Comparison of ENCODE assay signal across 8 cellular contexts in genomic region chr16:30609002-30609927, GRCh38. TPM values are rescaled to one million over a fixed set of nuclear protein-coding genes. Genes with fewer than 3 reads are reported as not detected.
A peak's percentile ranks its signal among the peaks of the same experiment; 100 is the strongest.
DNase-seq lines count a peak whose midpoint lies in the region; ATAC-seq and TF ChIP-seq lines count a peak whose summit lies in the region.

No MANE protein-coding gene starts in this region.

- POLR2A ChIA-PET in activated CD4-positive, alpha-beta T cell treated with anti-CD3 and anti-CD28 coated beads for 36 hours (lab: Charles Lee) = interaction anchor here (0.6 to 1.6 kb wide), 14 partner anchors 11 to 437 kb away, joined by 3 to 9 read pairs (median 4); partner anchors contain the start of genes DCTPP1, FBRS, TBC1D10B and ZNF688

- no peaks in the 10 kb centered on the region for H3K27me3 ChIP-seq in lung (ENCODE audit: control insufficient read depth, insufficient read depth)

- peaks cover 19% of the 10 kb centered on the region for H3K4me1 Mint-ChIP-seq in activated CD4-positive, alpha-beta T cell treated with anti-CD3 and anti-CD28 coated beads for 36 hours
- peaks cover 12 to 17% of the 10 kb centered on the region in 2 donors for H3K4me1 Mint-ChIP-seq in effector memory CD8-positive, alpha-beta T cell (ENCODE audit: low read depth in 2 of 2)
- H3K4me1 Mint-ChIP-seq in stimulated activated memory B cell treated with anti-CD40 and anti-IgM and Interleukin-4, amounts not matched to agents 10 μg/mL and 1 μg/mL and 100 μg/mL, for 72 hours = peaks cover 26% of the 10 kb centered on the region

- WGBS in lung, 2 donors = 12 to 14% methylated on average over 39 to 40 of the region's 40 CpGs

- peak overlapping the region; percentile 96 for H3K27ac ChIP-seq in lung (ENCODE audit: low read depth in 1 of 2, low read length in 1 of 2)

- H3K9me3 ChIP-seq in lung (ENCODE audit: control insufficient read depth in 2 of 2, insufficient read depth in 1 of 2, low read length in 1 of 2) = no peaks in the 10 kb centered on the region

- intact Hi-C loops in activated CD4-positive, alpha-beta T cell treated with anti-CD3 and anti-CD28 coated beads for 36 hours (cut with DNase I, micrococcal nuclease) = no loop called here

- peak; percentile 47 for DNase-seq in DMS79 treated with DMSO at 0.1 percent for 48 hours (lab: John Stamatoyannopoulos, UW)
- no peak for DNase-seq in Jurkat, Clone E6-1 (ENCODE audit: low read depth, low spot score)
- peak; percentile 67 for DNase-seq in activated CD4-positive, alpha-beta T cell treated with anti-CD3 and anti-CD28 coated beads for 36 hours
- DNase-seq in effector memory CD8-positive, alpha-beta T cell = peak in 2 of 3 experiments; percentile 27 to 42
- peak; percentile 51 for DNase-seq in lung (ENCODE audit: low spot score)
- no peak for DNase-seq in mucosa of gallbladder (ENCODE audit: low spot score)

- H3K36me3 ChIP-seq in lung (ENCODE audit: control insufficient read depth in 2 of 2, insufficient read depth in 2 of 2, low read length in 2 of 2) = peaks cover 4 to 10% of the 10 kb centered on the region in 2 donors

- peak; percentile 30 for ATAC-seq in GM21447 (IDR thresholded peaks at IDR 0.05; ENCODE audit: unreplicated experiment)
- ATAC-seq in activated CD4-positive, alpha-beta T cell treated with anti-CD3 and anti-CD28 coated beads for 36 hours = peak; percentile 45
- ATAC-seq in effector memory CD8-positive, alpha-beta T cell (replicated peaks) = peak; percentile 43
- ATAC-seq in lung (ENCODE audit: insufficient read depth, low FRiP score) = peak; percentile 60
- peak; percentile 67 for ATAC-seq in stimulated activated memory B cell treated with anti-CD40 and anti-IgM and Interleukin-4, amounts not matched to agents 10 μg/mL and 1 μg/mL and 100 μg/mL, for 72 hours

- peaks cover 0 to 2% of the 10 kb centered on the region in 2 donors for H3K4me1 ChIP-seq in lung (ENCODE audit: control insufficient read depth in 2 of 2, insufficient read depth in 2 of 2, low read length in 2 of 2)

- H3K4me3 ChIP-seq in Jurkat, Clone E6-1 (ENCODE audit: low read length) = peak overlapping the region; percentile 97
- H3K4me3 ChIP-seq in lung = peak overlapping the region; percentile 81

- no peaks in the 10 kb centered on the region for H3K27me3 Mint-ChIP-seq in activated CD4-positive, alpha-beta T cell treated with anti-CD3 and anti-CD28 coated beads for 36 hours
- H3K27me3 Mint-ChIP-seq in effector memory CD8-positive, alpha-beta T cell = no peaks in the 10 kb centered on the region
- H3K27me3 Mint-ChIP-seq in stimulated activated memory B cell treated with anti-CD40 and anti-IgM and Interleukin-4, amounts not matched to agents 10 μg/mL and 1 μg/mL and 100 μg/mL, for 72 hours = no peaks in the 10 kb centered on the region

- peak overlapping the region; percentile 80 for H3K4me3 Mint-ChIP-seq in activated CD4-positive, alpha-beta T cell treated with anti-CD3 and anti-CD28 coated beads for 36 hours
- H3K4me3 Mint-ChIP-seq in effector memory CD8-positive, alpha-beta T cell = peak overlapping the region; percentile 91 to 94
- peak overlapping the region; percentile 90 for H3K4me3 Mint-ChIP-seq in stimulated activated memory B cell treated with anti-CD40 and anti-IgM and Interleukin-4, amounts not matched to agents 10 μg/mL and 1 μg/mL and 100 μg/mL, for 72 hours

- H3K9me3 Mint-ChIP-seq in activated CD4-positive, alpha-beta T cell treated with anti-CD3 and anti-CD28 coated beads for 36 hours (ENCODE audit: low read depth) = no peaks in the 10 kb centered on the region
- no peaks in the 10 kb centered on the region for H3K9me3 Mint-ChIP-seq in effector memory CD8-positive, alpha-beta T cell
- no peaks in the 10 kb centered on the region for H3K9me3 Mint-ChIP-seq in stimulated activated memory B cell treated with anti-CD40 and anti-IgM and Interleukin-4, amounts not matched to agents 10 μg/mL and 1 μg/mL and 100 μg/mL, for 72 hours

- CTCF ChIA-PET in activated CD4-positive, alpha-beta T cell treated with anti-CD3 and anti-CD28 coated beads for 36 hours (lab: Charles Lee) = interaction anchor here (0.7 to 11.8 kb wide), 11 partner anchors 9 to 214 kb away, joined by 3 to 99 read pairs (median 3); partner anchors contain the start of gene DCTPP1

- H3K36me3 Mint-ChIP-seq in activated CD4-positive, alpha-beta T cell treated with anti-CD3 and anti-CD28 coated beads for 36 hours (ENCODE audit: low read depth) = peaks cover 24% of the 10 kb centered on the region
- peaks cover 46% of the 10 kb centered on the region for H3K36me3 Mint-ChIP-seq in effector memory CD8-positive, alpha-beta T cell (ENCODE audit: insufficient read depth)
- H3K36me3 Mint-ChIP-seq in stimulated activated memory B cell treated with anti-CD40 and anti-IgM and Interleukin-4, amounts not matched to agents 10 μg/mL and 1 μg/mL and 100 μg/mL, for 72 hours = peaks cover 28% of the 10 kb centered on the region

- TF ChIP-seq CTCF in lung (IDR thresholded peaks at IDR 0.05; ENCODE audit: control extremely low read depth, extremely low read depth) = no peak

- H3K27ac Mint-ChIP-seq in activated CD4-positive, alpha-beta T cell treated with anti-CD3 and anti-CD28 coated beads for 36 hours = peak overlapping the region; percentile 96
- peak overlapping the region; percentile 98 for H3K27ac Mint-ChIP-seq in effector memory CD8-positive, alpha-beta T cell
- peak overlapping the region; percentile 92 for H3K27ac Mint-ChIP-seq in stimulated activated memory B cell treated with anti-CD40 and anti-IgM and Interleukin-4, amounts not matched to agents 10 μg/mL and 1 μg/mL and 100 μg/mL, for 72 hours

RNA-seq across cellular contexts. Expression of gene ZNF689, which starts 0.9 kb away (rescaled TPM):
- 19.7 TPM for polyA plus RNA-seq in Jurkat, Clone E6-1 (2012; ENCODE audit: insufficient read depth, insufficient read length)
- total RNA-seq in activated CD4-positive, alpha-beta T cell treated with anti-CD3 and anti-CD28 coated beads for 36 hours = 10 to 100 TPM in 1 of 2 experiments, 1 to 10 TPM in 1; 9.0 to 10.7 TPM
- total RNA-seq in lung (1 to 10 TPM; 4.4 to 9.5 TPM), mucosa of gallbladder (13.6 TPM)
- polyA plus RNA-seq in lung = 1 to 10 TPM; 3.0 to 5.1 TPM

RNA-seq across cellular contexts. Expression of gene ZNF785, which starts 23.8 kb away (rescaled TPM):
- 0.75 TPM for polyA plus RNA-seq in Jurkat, Clone E6-1 (2012; ENCODE audit: insufficient read depth, insufficient read length)
- total RNA-seq in activated CD4-positive, alpha-beta T cell treated with anti-CD3 and anti-CD28 coated beads for 36 hours = 10 to 100 TPM in 1 of 2 experiments, 1 to 10 TPM in 1; 9.2 to 10.8 TPM
- 10 to 100 TPM; 13.9 to 15.5 TPM for total RNA-seq in lung
- polyA plus RNA-seq in lung = 1 to 10 TPM; 4.0 to 5.5 TPM
- 24.0 TPM for total RNA-seq in mucosa of gallbladder

RNA-seq across cellular contexts. Expression of gene ZNF688, which starts 37.8 kb away (rescaled TPM):
- 7.3 TPM for polyA plus RNA-seq in Jurkat, Clone E6-1 (2012; ENCODE audit: insufficient read depth, insufficient read length)
- total RNA-seq in activated CD4-positive, alpha-beta T cell treated with anti-CD3 and anti-CD28 coated beads for 36 hours = 1 to 10 TPM; 7.1 to 9.1 TPM
- total RNA-seq in lung (10 to 100 TPM in 1 of 2 donors, 1 to 10 TPM in 1; 8.6 to 22.6 TPM), mucosa of gallbladder (23.5 TPM)
- 10 to 100 TPM; 10.5 to 23.3 TPM for polyA plus RNA-seq in lung

RNA-seq across cellular contexts. Expression of gene PRR14, which starts 41.5 kb away (rescaled TPM):
- 24.5 TPM for polyA plus RNA-seq in Jurkat, Clone E6-1 (2012; ENCODE audit: insufficient read depth, insufficient read length)
- total RNA-seq in activated CD4-positive, alpha-beta T cell treated with anti-CD3 and anti-CD28 coated beads for 36 hours = 10 to 100 TPM; 76.8 to 77.8 TPM
- 10 to 100 TPM; 16.0 to 60.3 TPM for total RNA-seq in lung
- 10 to 100 TPM; 44.7 to 63.2 TPM for polyA plus RNA-seq in lung
- 68.9 TPM for total RNA-seq in mucosa of gallbladder

RNA-seq across cellular contexts. Expression of gene FBRS, which starts 49.0 kb away (rescaled TPM):
- 38.6 TPM for polyA plus RNA-seq in Jurkat, Clone E6-1 (2012; ENCODE audit: insufficient read depth, insufficient read length)
- 100 to 1,000 TPM in 1 of 2 experiments, 10 to 100 TPM in 1; 84.7 to 111 TPM for total RNA-seq in activated CD4-positive, alpha-beta T cell treated with anti-CD3 and anti-CD28 coated beads for 36 hours
- total RNA-seq in lung (10 to 100 TPM; 32.1 to 80.8 TPM), mucosa of gallbladder (84.9 TPM)
- polyA plus RNA-seq in lung = 10 to 100 TPM; 55.4 to 55.7 TPM

Comparison
In these comparisons a context has a peak if more than half of its experiments do, and no peak if none do; other contexts are left out.
1. DNase-seq: peak in DMS79 treated with DMSO at 0.1 percent for 48 hours (single experiment), activated CD4-positive, alpha-beta T cell treated with anti-CD3 and anti-CD28 coated beads for 36 hours (single experiment), effector memory CD8-positive, alpha-beta T cell (2 of 3) and lung (single experiment); none in Jurkat, Clone E6-1 (single experiment) and mucosa of gallbladder (single experiment).
2. Peak in every context shown above with its lines, with median percentiles within 50 percentile points of each other: ATAC-seq, H3K27ac Mint-ChIP-seq and H3K4me3 Mint-ChIP-seq.